ENCODE assay signal across 1 cellular context in the genomic region with DNA sequence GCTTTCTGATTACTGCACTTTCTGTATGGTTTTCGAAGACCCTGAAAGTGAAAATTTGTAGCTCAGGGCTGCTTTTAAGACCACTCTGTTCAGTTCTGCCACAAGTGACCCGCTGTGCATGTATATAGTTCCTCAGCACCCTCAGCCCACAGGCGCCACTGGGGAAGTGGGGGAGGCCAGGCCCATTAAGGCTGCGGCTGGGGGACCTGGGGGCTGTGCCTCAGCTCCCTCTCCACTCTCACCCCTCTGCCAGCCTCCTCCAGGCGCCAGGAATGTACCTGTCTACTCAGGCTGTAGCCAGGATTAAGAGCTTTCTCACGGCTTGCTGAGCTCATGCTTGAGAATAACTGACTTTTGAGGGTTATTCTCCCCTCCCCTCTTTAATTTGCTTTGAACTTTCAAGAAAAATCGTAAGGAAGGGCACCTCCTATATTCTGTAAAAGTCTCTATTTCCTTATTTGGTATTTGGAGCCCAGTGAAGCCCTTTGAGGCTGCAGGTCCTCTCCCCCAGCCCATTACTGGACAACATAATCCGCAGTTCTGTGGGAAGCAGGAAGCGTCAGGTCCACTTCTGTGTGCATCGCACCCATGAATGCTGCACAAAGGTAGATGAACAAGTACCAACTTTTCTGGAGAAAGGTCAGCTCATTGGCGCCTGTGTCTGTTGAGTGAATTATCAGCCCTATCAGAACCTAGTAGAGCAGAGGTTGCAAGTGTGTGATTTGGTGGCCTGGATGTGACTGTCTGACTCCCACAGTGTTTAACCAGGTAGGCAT.
TF ChIP-seq lines count a peak whose summit lies in the region.

No MANE protein-coding gene starts in this region.

TF ChIP-seq in K562, 482 proteins besides CTCF, POLR2A, EP300 and RAD21:
- TF ChIP-seq SMARCE1 (IDR thresholded peaks at IDR 0.05) (no peak), ZNF24 (IDR thresholded peaks at IDR 0.05) (peak; percentile 53)
